18 cellular contexts compared by ENCODE assay signal in the genomic region with DNA sequence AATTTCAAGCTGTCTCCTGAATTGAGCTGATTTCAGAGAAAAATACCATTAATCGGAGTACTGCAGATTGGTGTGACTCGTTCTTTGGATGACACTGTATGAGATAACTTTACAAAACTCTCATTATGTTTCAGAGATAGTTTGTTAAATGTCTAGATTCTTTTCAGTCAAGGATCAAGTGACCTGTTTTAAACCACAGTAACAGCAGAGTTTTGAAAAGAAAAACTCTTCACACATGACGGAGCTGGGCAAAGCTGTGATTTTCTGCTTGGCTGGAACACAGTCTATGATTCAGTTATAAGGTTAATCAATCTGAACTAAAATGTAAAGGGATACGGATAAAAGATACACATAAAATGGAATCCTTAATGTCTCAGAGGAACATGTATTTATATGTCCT.
"Had no signal": no experiment of that assay in that cellular context is flagged by ENCODE, and none has a peak within 500 bp of the region (broad histone marks: within the 10 kb centered on the region; RNA-seq: fewer than 3 reads in every experiment).

No MANE protein-coding gene starts in this region.

- H3K4me1 Mint-ChIP-seq: activated B cell treated with CpG ODN at 0.5 μM for 24 hours; activated CD4-positive, alpha-beta memory T cell treated with anti-CD3 and anti-CD28 coated beads, Interleukin-2, amount 10 ng/mL, durations not matched to agents 7 days and 5 days; activated naive CD8-positive, alpha-beta T cell treated with anti-CD3 and anti-CD28 coated beads, Interleukin-2, amount 10 ng/mL, durations not matched to agents 7 days and 5 days; activated T-helper 17 cell treated with anti-CD3 and anti-CD28 coated beads, Interleukin-2, amount 50 U/mL, for 72 hours; nephron progenitor cell had no signal

- H3K4me3 Mint-ChIP-seq: activated B cell treated with CpG ODN at 0.5 μM for 24 hours; activated CD4-positive, alpha-beta memory T cell treated with anti-CD3 and anti-CD28 coated beads, Interleukin-2, amount 10 ng/mL, durations not matched to agents 7 days and 5 days; activated naive CD8-positive, alpha-beta T cell treated with anti-CD3 and anti-CD28 coated beads, Interleukin-2, amount 10 ng/mL, durations not matched to agents 7 days and 5 days; activated T-helper 17 cell treated with anti-CD3 and anti-CD28 coated beads, Interleukin-2, amount 50 U/mL, for 72 hours; nephron progenitor cell; T-helper 2 cell treated with Interferon-gamma antibody and Interleukin-4, amounts not matched to agents 5 μg/mL and 100 μg/mL, for 36 hours had no signal

- H3K9me3 Mint-ChIP-seq: activated B cell treated with CpG ODN at 0.5 μM for 24 hours, nephron progenitor cell had no signal

- H3K27me3 Mint-ChIP-seq: activated B cell treated with CpG ODN at 0.5 μM for 24 hours; activated CD4-positive, alpha-beta memory T cell treated with anti-CD3 and anti-CD28 coated beads, Interleukin-2, amount 10 ng/mL, durations not matched to agents 7 days and 5 days; activated naive CD8-positive, alpha-beta T cell treated with anti-CD3 and anti-CD28 coated beads, Interleukin-2, amount 10 ng/mL, durations not matched to agents 7 days and 5 days; activated T-helper 17 cell treated with anti-CD3 and anti-CD28 coated beads, Interleukin-2, amount 50 U/mL, for 72 hours had no signal

- FAIRE-seq: urothelium cell line had no signal

- H3K27ac Mint-ChIP-seq: activated B cell treated with CpG ODN at 0.5 μM for 24 hours; activated CD4-positive, alpha-beta memory T cell treated with anti-CD3 and anti-CD28 coated beads, Interleukin-2, amount 10 ng/mL, durations not matched to agents 7 days and 5 days; activated naive CD8-positive, alpha-beta T cell treated with anti-CD3 and anti-CD28 coated beads, Interleukin-2, amount 10 ng/mL, durations not matched to agents 7 days and 5 days; activated T-helper 17 cell treated with anti-CD3 and anti-CD28 coated beads, Interleukin-2, amount 50 U/mL, for 72 hours; nephron progenitor cell; T-helper 2 cell treated with Interferon-gamma antibody and Interleukin-4, amounts not matched to agents 5 μg/mL and 100 μg/mL, for 36 hours had no signal

- H3K36me3 Mint-ChIP-seq: activated naive CD8-positive, alpha-beta T cell treated with anti-CD3 and anti-CD28 coated beads, Interleukin-2, amount 10 ng/mL, durations not matched to agents 7 days and 5 days had no signal

- DNase-seq: activated B cell treated with CpG ODN at 0.5 μM for 24 hours; activated CD4-positive, alpha-beta memory T cell treated with anti-CD3 and anti-CD28 coated beads, Interleukin-2, amount 10 ng/mL, durations not matched to agents 7 days and 5 days; activated CD4-positive, alpha-beta T cell treated with anti-CD3 and anti-CD28 coated beads for 4 hours; activated naive CD4-positive, alpha-beta T cell; activated naive CD8-positive, alpha-beta T cell treated with anti-CD3 and anti-CD28 coated beads, Interleukin-2, amount 10 ng/mL, durations not matched to agents 7 days and 5 days; activated T-cell treated with anti-CD3 and anti-CD28 coated beads, Interleukin-2, amount 50 U/mL, for 1 hour; hippocampal formation; islet precursor cell; left lung; midbrain; nephron progenitor cell; occipital lobe; posterior cingulate gyrus; stimulated activated CD4-positive, alpha-beta T cell treated with anti-CD3 and anti-CD28 coated beads, Interleukin-2, amount 100 ng/mL, for 24 hours; stimulated activated naive CD8-positive, alpha-beta T cell treated with anti-CD3 and anti-CD28 coated beads, Interleukin-15, Interleukin-2, amounts not matched to agents 100 U/mL and 50 U/mL, for 24 hours had no signal
